17 cellular contexts compared by ENCODE assay signal in genomic region chr12:122609696-122610095, GRCh38.
"Had no signal": no experiment of that assay in that cellular context is flagged by ENCODE, and none has a peak within 500 bp of the region (broad histone marks: within the 10 kb centered on the region; RNA-seq: fewer than 3 reads in every experiment).

No MANE protein-coding gene starts in this region.

- H3K4me3 ChIP-seq: coronary artery, dorsolateral prefrontal cortex, esophagus muscularis mucosa, gastrocnemius medialis, heart right ventricle, left lung, lower lobe of right lung, mucosa of descending colon had no signal

- H3K27me3 ChIP-seq: dorsolateral prefrontal cortex, esophagus muscularis mucosa, gastrocnemius medialis, heart right ventricle, left lung had no signal

- H3K27ac ChIP-seq: coronary artery, dorsolateral prefrontal cortex, esophagus muscularis mucosa, gastrocnemius medialis, heart right ventricle, left lung, lower lobe of right lung had no signal

- H3K9me3 ChIP-seq: esophagus muscularis mucosa, gastrocnemius medialis, heart right ventricle, left lung, lower lobe of right lung, mucosa of descending colon had no signal

- DNase-seq: dermis blood vessel endothelial cell; dorsolateral prefrontal cortex; effector CD4-positive, alpha-beta T cell; effector memory CD4-positive, alpha-beta T cell; foreskin melanocyte; gastrocnemius medialis; head of caudate nucleus; heart right ventricle; hippocampal formation; left cardiac atrium; left lung; left ventricle myocardium superior; lower lobe of right lung; mesenchymal stem cell; mucosa of descending colon had no signal

- H3K36me3 ChIP-seq: gastrocnemius medialis had no signal

- H3K4me1 ChIP-seq: gastrocnemius medialis, heart right ventricle, left lung, lower lobe of right lung had no signal

- ATAC-seq: gastrocnemius medialis, heart right ventricle, left cardiac atrium, left lung, left ventricle myocardium superior, lower lobe of right lung, mucosa of descending colon had no signal
